ENCODE assay signal across 1 cellular context in genomic region chr5:157464518-157465171, GRCh38.
TF ChIP-seq lines count a peak whose summit lies in the region.

No MANE protein-coding gene starts in this region.

TF ChIP-seq in HEK293, 187 proteins besides CTCF, POLR2A, EP300 and RAD21 (continued from another document and continues in another):
- TF ChIP-seq, protein P1, sequence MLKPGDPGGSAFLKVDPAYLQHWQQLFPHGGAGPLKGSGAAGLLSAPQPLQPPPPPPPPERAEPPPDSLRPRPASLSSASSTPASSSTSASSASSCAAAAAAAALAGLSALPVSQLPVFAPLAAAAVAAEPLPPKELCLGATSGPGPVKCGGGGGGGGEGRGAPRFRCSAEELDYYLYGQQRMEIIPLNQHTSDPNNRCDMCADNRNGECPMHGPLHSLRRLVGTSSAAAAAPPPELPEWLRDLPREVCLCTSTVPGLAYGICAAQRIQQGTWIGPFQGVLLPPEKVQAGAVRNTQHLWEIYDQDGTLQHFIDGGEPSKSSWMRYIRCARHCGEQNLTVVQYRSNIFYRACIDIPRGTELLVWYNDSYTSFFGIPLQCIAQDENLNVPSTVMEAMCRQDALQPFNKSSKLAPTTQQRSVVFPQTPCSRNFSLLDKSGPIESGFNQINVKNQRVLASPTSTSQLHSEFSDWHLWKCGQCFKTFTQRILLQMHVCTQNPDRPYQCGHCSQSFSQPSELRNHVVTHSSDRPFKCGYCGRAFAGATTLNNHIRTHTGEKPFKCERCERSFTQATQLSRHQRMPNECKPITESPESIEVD (tag by site-specific recombination; IDR thresholded peaks at IDR 0.05) = no peak
- peak; percentile 26; the same call in 1 of the 2 replicates for TF ChIP-seq PRDM10 (tag by site-specific recombination; IDR thresholded peaks at IDR 0.05)
- no peak for TF ChIP-seq TCF7L2 (IDR thresholded peaks at IDR 0.05; ENCODE audit: borderline replicate concordance, low read depth, low read length)
- TF ChIP-seq PRDM1 (tag by site-specific recombination; IDR thresholded peaks at IDR 0.05) = peak; percentile 93
- no peak for TF ChIP-seq ZNF768 (tag by site-specific recombination; IDR thresholded peaks at IDR 0.05)
- TF ChIP-seq ZNF747 (tag by site-specific recombination; IDR thresholded peaks at IDR 0.05) = no peak
- TF ChIP-seq ZNF558 (tag by site-specific recombination; IDR thresholded peaks at IDR 0.05) = peak; percentile 23; the same call in 1 of the 2 replicates
- peak; percentile 61; the same call in 1 of the 2 replicates for TF ChIP-seq ZNF324 (tag by site-specific recombination; IDR thresholded peaks at IDR 0.05)
- TF ChIP-seq ZNF664 (tag by site-specific recombination; IDR thresholded peaks at IDR 0.05) = peak; percentile 72; the same call in 1 of the 2 replicates
- no peak for TF ChIP-seq ZNF76 (tag by site-specific recombination; IDR thresholded peaks at IDR 0.05; ENCODE audit: borderline replicate concordance, low read depth)
- TF ChIP-seq PRDM2 (tag by site-specific recombination; IDR thresholded peaks at IDR 0.05; ENCODE audit: borderline replicate concordance) = no peak
- no peak for TF ChIP-seq MZF1 (tag by site-specific recombination; IDR thresholded peaks at IDR 0.05; ENCODE audit: borderline replicate concordance)
- no peak for TF ChIP-seq REPIN1 (tag by site-specific recombination; IDR thresholded peaks at IDR 0.05; ENCODE audit: low read depth)
- TF ChIP-seq ZSCAN5A (tag by site-specific recombination; IDR thresholded peaks at IDR 0.05) = no peak
- 0 out of 2 replicates have a peak, but pooled peaks have one; percentile 40 for TF ChIP-seq ZNF518A (tag by site-specific recombination; conservative IDR thresholded peaks at IDR 0.05; ENCODE audit: low read depth)
- TF ChIP-seq ZFHX2 (tag by site-specific recombination; conservative IDR thresholded peaks at IDR 0.05) = no peak
- TF ChIP-seq INSM2 (tag by site-specific recombination; IDR thresholded peaks at IDR 0.05) = no peak
- no peak for TF ChIP-seq ZNF114 (tag by site-specific recombination; IDR thresholded peaks at IDR 0.05)
- TF ChIP-seq TSHZ1 (tag by site-specific recombination; IDR thresholded peaks at IDR 0.05; ENCODE audit: borderline replicate concordance) = 0 out of 2 replicates have a peak, but pooled peaks have one; percentile 23
- TF ChIP-seq, protein P2, sequence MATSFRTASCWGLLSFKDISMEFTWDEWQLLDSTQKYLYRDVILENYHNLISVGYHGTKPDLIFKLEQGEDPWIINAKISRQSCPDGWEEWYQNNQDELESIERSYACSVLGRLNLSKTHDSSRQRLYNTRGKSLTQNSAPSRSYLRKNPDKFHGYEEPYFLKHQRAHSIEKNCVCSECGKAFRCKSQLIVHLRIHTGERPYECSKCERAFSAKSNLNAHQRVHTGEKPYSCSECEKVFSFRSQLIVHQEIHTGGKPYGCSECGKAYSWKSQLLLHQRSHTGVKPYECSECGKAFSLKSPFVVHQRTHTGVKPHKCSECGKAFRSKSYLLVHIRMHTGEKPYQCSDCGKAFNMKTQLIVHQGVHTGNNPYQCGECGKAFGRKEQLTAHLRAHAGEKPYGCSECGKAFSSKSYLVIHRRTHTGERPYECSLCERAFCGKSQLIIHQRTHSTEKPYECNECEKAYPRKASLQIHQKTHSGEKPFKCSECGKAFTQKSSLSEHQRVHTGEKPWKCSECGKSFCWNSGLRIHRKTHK (tag by site-specific recombination; IDR thresholded peaks at IDR 0.05) = no peak
- peak; percentile 44; the same call in 1 of the 2 replicates for TF ChIP-seq ZBTB21 (tag by site-specific recombination; IDR thresholded peaks at IDR 0.05)
- TF ChIP-seq ZNF140 (tag by site-specific recombination; IDR thresholded peaks at IDR 0.05) = no peak
- TF ChIP-seq YY2 (tag by site-specific recombination; IDR thresholded peaks at IDR 0.05) = no peak
- no peak for TF ChIP-seq ZNF544 (tag by site-specific recombination; IDR thresholded peaks at IDR 0.05)
- TF ChIP-seq ZNF549 (tag by site-specific recombination; IDR thresholded peaks at IDR 0.05) = no peak
